ENCODE assay signal across 19 cellular contexts in the genomic region with DNA sequence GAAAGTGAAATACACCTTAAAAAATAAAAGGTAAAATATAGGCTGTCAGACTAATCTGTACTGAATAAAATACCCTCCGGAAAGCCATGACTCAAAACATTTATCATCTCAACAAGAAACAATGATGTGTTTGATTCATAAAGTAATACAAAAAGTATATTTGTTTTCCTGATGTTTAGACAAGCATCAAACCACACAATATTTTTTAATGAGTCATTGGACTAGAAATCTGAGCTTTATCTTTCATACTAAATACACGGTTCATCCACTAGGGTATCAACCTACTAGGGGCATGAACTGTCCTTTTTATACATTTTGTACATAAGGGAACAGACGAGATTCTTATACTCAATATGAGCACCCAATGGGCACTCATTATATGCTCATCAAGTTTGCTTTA. TPM values are rescaled to one million over a fixed set of nuclear protein-coding genes. Genes with fewer than 3 reads are reported as not detected.
DNase-seq lines count a peak whose midpoint lies in the region; ATAC-seq and TF ChIP-seq lines count a peak whose summit lies in the region.
"Had no signal": no experiment of that assay in that cellular context is flagged by ENCODE, and none has a peak within 500 bp of the region (broad histone marks: within the 10 kb centered on the region; RNA-seq: fewer than 3 reads in every experiment).

No MANE protein-coding gene starts in this region.

- ATAC-seq in CD4-positive, alpha-beta T cell (ENCODE audit: poor library complexity): no peak
- no peak for ATAC-seq in T-helper 17 cell
- no peak for ATAC-seq in HG02938 (IDR thresholded peaks at IDR 0.05; ENCODE audit: unreplicated experiment)
- ATAC-seq in Right ventricle myocardium inferior: no peak
- ATAC-seq: heart right ventricle, pancreas, sciatic nerve had no signal

- peak overlapping the region; percentile 61 for H3K27ac Mint-ChIP-seq in CD4-positive, alpha-beta T cell
- H3K27ac Mint-ChIP-seq in T-helper 17 cell (peak overlapping the region; percentile 22), glutamatergic neuron (ENCODE audit: unreplicated experiment) (no peak overlapping the region)

- H3K9me3 ChIP-seq in CD4-positive, alpha-beta T cell (ENCODE audit: control insufficient read depth, low read length): no peaks in the 10 kb centered on the region
- no peaks in the 10 kb centered on the region for H3K9me3 ChIP-seq in T-helper 17 cell (ENCODE audit: control insufficient read depth, low read length, poor library complexity, severe bottlenecking)
- H3K9me3 ChIP-seq: heart right ventricle, pancreas, thyroid gland had no signal

- no peak overlapping the region for H3K27ac ChIP-seq in CD4-positive, alpha-beta T cell (ENCODE audit: low read depth, low read length)
- H3K27ac ChIP-seq: heart right ventricle, pancreas, thyroid gland had no signal

- H3K9me3 Mint-ChIP-seq in CD4-positive, alpha-beta T cell: no peaks in the 10 kb centered on the region
- H3K9me3 Mint-ChIP-seq in glutamatergic neuron (ENCODE audit: unreplicated experiment): no peaks in the 10 kb centered on the region

- no peak overlapping the region for H3K4me3 Mint-ChIP-seq in CD4-positive, alpha-beta T cell
- H3K4me3 Mint-ChIP-seq in T-helper 17 cell: no peak overlapping the region
- no peak overlapping the region for H3K4me3 Mint-ChIP-seq in glutamatergic neuron (ENCODE audit: unreplicated experiment)

- POLR2A ChIA-PET in CD4-positive, alpha-beta T cell (lab: Charles Lee): interaction anchor here (0.6 to 2.6 kb wide), 5 partner anchors 19 to 52 kb away, joined by 3 to 13 read pairs (median 3); no protein-coding TSS in a partner anchor

- no peaks in the 10 kb centered on the region for H3K27me3 ChIP-seq in CD4-positive, alpha-beta T cell (ENCODE audit: control insufficient read depth, insufficient read depth, low read length)
- H3K27me3 ChIP-seq: heart right ventricle, pancreas, thyroid gland had no signal

- H3K27me3 Mint-ChIP-seq in CD4-positive, alpha-beta T cell: no peaks in the 10 kb centered on the region
- H3K27me3 Mint-ChIP-seq in T-helper 17 cell (no peaks in the 10 kb centered on the region), glutamatergic neuron (ENCODE audit: unreplicated experiment) (no peaks in the 10 kb centered on the region)

- peaks cover 84% of the 10 kb centered on the region for H3K4me1 Mint-ChIP-seq in CD4-positive, alpha-beta T cell (ENCODE audit: low read depth)
- H3K4me1 Mint-ChIP-seq in T-helper 17 cell (peaks cover 38% of the 10 kb centered on the region), glutamatergic neuron (ENCODE audit: low read depth, unreplicated experiment) (no peaks in the 10 kb centered on the region)

- no peak for DNase-seq in CD4-positive, alpha-beta T cell
- peak; percentile 53 for DNase-seq in HCEC 1CT
- no peak for DNase-seq in T-helper 17 cell
- no peak for DNase-seq in glutamatergic neuron
- no peak for DNase-seq in pons (ENCODE audit: low spot score)
- DNase-seq in NCI-H526 treated with DMSO at 0.1 percent for 48 hours (lab: John Stamatoyannopoulos, UW): no peak
- DNase-seq in Right ventricle myocardium inferior (ENCODE audit: missing footprints): no peak
- DNase-seq: activated CD4-positive, alpha-beta T cell treated with anti-CD3 and anti-CD28 coated beads for 4 hours; anterior cingulate cortex; effector CD4-positive, alpha-beta T cell; heart right ventricle; NCI-H1436 treated with DMSO at 0.1 percent for 48 hours; NCI-H2171; pancreas; stimulated activated naive CD4-positive, alpha-beta T cell treated with Interleukin-2 at 50 U/mL for 16 hours; thyroid gland had no signal

- intact Hi-C loops in CD4-positive, alpha-beta T cell (cut with DNase I, micrococcal nuclease): no loop called here
- intact Hi-C loops in Right ventricle myocardium inferior (cut with DNase I): no loop called here

- no peak for TF ChIP-seq CTCF in CD4-positive, alpha-beta T cell (IDR thresholded peaks at IDR 0.05)
- peak; percentile 20 for TF ChIP-seq CTCF in glutamatergic neuron (IDR thresholded peaks at IDR 0.05; ENCODE audit: partially characterized antibody, unreplicated experiment)

- CTCF ChIA-PET in CD4-positive, alpha-beta T cell (lab: Charles Lee): interaction anchor here (1.0 kb wide), 2 partner anchors 18 to 38 kb away, joined by 3 to 6 read pairs; no protein-coding TSS in a partner anchor

- H3K36me3 Mint-ChIP-seq in CD4-positive, alpha-beta T cell (ENCODE audit: low read depth): peaks cover 87% of the 10 kb centered on the region
- peaks cover 8% of the 10 kb centered on the region for H3K36me3 Mint-ChIP-seq in T-helper 17 cell (ENCODE audit: low read depth)
- H3K36me3 Mint-ChIP-seq in glutamatergic neuron (ENCODE audit: unreplicated experiment): no peaks in the 10 kb centered on the region

RNA-seq across cellular contexts. Expression of gene CD226, which starts 31.3 kb away (rescaled TPM):
- total RNA-seq in CD4-positive, alpha-beta T cell: 10 to 100 TPM; 74.0 to 74.8 TPM
- total RNA-seq in T-helper 17 cell (100 to 1,000 TPM; 106 to 128 TPM), glutamatergic neuron (ENCODE audit: unreplicated experiment) (0.05 TPM), Right ventricle myocardium inferior (0.95 TPM)
- total RNA-seq: H1 had no signal

Comparison
In these comparisons a context has a peak if more than half of its experiments do, and no peak if none do; other contexts are left out.
1. RNA of gene CD226, which starts 31.3 kb away (total RNA-seq): 106 to 128 TPM in T-helper 17 cell and 74.0 to 74.8 TPM in CD4-positive, alpha-beta T cell; 0.95 TPM in Right ventricle myocardium inferior (single experiment) and 0.05 TPM in glutamatergic neuron (single experiment); every median in the first group is over 10 times any median in the second.